ENCODE assay signal across 1 cellular context in the genomic region with DNA sequence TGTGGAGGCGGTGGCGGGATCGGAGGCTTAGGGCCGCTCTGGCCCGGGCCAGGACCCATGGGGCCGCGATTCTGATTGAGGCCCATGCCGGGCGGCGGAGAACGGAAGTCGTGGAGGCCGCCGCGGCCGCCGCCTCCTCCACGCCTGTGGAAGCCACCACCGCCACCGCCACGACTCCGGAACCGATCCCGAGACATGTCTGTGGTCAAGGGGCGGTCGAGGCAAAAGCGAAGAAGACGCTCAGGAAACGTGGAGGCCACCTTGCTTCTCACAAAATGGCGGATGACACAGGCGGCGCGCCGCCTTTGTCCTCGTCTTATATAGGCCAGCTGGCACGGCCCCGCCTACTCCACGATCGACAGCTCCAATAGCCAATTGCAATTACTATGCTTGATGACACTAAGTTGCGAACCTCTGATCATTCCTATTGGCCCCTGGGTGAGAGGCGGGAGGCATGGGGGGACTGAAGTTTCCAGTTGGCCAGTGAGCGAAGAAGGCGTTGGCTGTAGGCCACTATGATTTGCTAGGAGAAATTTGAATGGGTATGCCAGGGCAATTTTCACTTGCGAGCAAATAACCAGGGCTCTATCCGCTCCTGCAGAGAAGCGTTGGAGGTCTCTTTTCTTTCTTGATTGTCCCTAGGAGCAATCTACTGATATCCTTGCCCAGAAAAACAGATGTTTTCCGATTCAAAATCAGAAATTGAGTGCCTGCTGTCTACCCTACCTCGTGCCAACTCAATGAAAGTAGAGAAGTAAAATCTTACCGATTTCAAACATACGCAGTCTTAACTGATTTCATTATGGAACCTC.
TF ChIP-seq lines count a peak whose summit lies in the region.

A gene with protein sequence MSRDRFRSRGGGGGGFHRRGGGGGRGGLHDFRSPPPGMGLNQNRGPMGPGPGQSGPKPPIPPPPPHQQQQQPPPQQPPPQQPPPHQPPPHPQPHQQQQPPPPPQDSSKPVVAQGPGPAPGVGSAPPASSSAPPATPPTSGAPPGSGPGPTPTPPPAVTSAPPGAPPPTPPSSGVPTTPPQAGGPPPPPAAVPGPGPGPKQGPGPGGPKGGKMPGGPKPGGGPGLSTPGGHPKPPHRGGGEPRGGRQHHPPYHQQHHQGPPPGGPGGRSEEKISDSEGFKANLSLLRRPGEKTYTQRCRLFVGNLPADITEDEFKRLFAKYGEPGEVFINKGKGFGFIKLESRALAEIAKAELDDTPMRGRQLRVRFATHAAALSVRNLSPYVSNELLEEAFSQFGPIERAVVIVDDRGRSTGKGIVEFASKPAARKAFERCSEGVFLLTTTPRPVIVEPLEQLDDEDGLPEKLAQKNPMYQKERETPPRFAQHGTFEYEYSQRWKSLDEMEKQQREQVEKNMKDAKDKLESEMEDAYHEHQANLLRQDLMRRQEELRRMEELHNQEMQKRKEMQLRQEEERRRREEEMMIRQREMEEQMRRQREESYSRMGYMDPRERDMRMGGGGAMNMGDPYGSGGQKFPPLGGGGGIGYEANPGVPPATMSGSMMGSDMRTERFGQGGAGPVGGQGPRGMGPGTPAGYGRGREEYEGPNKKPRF (minus strand): TSS at position 293 of the 812 bp plus-strand sequence. CDS start 96 bp downstream, at position 197.

TF ChIP-seq in K562, 482 proteins besides CTCF, POLR2A, EP300 and RAD21 (continued from another document and continues in another):
- TF ChIP-seq, protein P1, sequence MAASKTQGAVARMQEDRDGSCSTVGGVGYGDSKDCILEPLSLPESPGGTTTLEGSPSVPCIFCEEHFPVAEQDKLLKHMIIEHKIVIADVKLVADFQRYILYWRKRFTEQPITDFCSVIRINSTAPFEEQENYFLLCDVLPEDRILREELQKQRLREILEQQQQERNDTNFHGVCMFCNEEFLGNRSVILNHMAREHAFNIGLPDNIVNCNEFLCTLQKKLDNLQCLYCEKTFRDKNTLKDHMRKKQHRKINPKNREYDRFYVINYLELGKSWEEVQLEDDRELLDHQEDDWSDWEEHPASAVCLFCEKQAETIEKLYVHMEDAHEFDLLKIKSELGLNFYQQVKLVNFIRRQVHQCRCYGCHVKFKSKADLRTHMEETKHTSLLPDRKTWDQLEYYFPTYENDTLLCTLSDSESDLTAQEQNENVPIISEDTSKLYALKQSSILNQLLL (CRISPR knock-in tag; IDR thresholded peaks at IDR 0.05; ENCODE audit: borderline replicate concordance): no peak
- TF ChIP-seq, protein P2, sequence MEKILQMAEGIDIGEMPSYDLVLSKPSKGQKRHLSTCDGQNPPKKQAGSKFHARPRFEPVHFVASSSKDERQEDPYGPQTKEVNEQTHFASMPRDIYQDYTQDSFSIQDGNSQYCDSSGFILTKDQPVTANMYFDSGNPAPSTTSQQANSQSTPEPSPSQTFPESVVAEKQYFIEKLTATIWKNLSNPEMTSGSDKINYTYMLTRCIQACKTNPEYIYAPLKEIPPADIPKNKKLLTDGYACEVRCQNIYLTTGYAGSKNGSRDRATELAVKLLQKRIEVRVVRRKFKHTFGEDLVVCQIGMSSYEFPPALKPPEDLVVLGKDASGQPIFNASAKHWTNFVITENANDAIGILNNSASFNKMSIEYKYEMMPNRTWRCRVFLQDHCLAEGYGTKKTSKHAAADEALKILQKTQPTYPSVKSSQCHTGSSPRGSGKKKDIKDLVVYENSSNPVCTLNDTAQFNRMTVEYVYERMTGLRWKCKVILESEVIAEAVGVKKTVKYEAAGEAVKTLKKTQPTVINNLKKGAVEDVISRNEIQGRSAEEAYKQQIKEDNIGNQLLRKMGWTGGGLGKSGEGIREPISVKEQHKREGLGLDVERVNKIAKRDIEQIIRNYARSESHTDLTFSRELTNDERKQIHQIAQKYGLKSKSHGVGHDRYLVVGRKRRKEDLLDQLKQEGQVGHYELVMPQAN (IDR thresholded peaks at IDR 0.05; ENCODE audit: borderline replicate concordance): peak; percentile 90
- no peak for TF ChIP-seq IFI16 (CRISPR knock-in tag; IDR thresholded peaks at IDR 0.05)
- no peak for TF ChIP-seq FOXJ3 (CRISPR knock-in tag; IDR thresholded peaks at IDR 0.05)
- no peak for TF ChIP-seq ZNF217 (CRISPR knock-in tag; IDR thresholded peaks at IDR 0.05)
- TF ChIP-seq, protein P3, sequence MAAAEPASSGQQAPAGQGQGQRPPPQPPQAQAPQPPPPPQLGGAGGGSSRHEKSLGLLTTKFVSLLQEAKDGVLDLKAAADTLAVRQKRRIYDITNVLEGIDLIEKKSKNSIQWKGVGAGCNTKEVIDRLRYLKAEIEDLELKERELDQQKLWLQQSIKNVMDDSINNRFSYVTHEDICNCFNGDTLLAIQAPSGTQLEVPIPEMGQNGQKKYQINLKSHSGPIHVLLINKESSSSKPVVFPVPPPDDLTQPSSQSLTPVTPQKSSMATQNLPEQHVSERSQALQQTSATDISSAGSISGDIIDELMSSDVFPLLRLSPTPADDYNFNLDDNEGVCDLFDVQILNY (CRISPR knock-in tag; IDR thresholded peaks at IDR 0.05): peak; percentile 87; the same call in 1 of the 2 replicates
- no peak for TF ChIP-seq ZNF75A (CRISPR knock-in tag; IDR thresholded peaks at IDR 0.05)
- peak; percentile 87 for TF ChIP-seq SP2 (IDR thresholded peaks at IDR 0.05; ENCODE audit: extremely low read depth, low read depth, low read length, poor library complexity, severe bottlenecking)
- TF ChIP-seq LCOR (CRISPR knock-in tag; IDR thresholded peaks at IDR 0.05): peak; percentile 90
- TF ChIP-seq, protein P4, sequence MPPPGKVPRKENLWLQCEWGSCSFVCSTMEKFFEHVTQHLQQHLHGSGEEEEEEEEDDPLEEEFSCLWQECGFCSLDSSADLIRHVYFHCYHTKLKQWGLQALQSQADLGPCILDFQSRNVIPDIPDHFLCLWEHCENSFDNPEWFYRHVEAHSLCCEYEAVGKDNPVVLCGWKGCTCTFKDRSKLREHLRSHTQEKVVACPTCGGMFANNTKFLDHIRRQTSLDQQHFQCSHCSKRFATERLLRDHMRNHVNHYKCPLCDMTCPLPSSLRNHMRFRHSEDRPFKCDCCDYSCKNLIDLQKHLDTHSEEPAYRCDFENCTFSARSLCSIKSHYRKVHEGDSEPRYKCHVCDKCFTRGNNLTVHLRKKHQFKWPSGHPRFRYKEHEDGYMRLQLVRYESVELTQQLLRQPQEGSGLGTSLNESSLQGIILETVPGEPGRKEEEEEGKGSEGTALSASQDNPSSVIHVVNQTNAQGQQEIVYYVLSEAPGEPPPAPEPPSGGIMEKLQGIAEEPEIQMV (tag; conservative IDR thresholded peaks at IDR 0.05; ENCODE audit: low read depth): no peak
- peak; percentile 98 for TF ChIP-seq SMAD1 (IDR thresholded peaks at IDR 0.05; ENCODE audit: low read depth, low read length, partially characterized antibody)
- TF ChIP-seq PHB2 (IDR thresholded peaks at IDR 0.05; ENCODE audit: low read depth): no peak
- no peak for TF ChIP-seq DNMT1 (IDR thresholded peaks at IDR 0.05)
- 0 out of 2 replicates have a peak, but pooled peaks have one; percentile 47 for TF ChIP-seq KLF13 (tag; IDR thresholded peaks at IDR 0.05; ENCODE audit: borderline replicate concordance, low read depth)
- TF ChIP-seq, protein P5, sequence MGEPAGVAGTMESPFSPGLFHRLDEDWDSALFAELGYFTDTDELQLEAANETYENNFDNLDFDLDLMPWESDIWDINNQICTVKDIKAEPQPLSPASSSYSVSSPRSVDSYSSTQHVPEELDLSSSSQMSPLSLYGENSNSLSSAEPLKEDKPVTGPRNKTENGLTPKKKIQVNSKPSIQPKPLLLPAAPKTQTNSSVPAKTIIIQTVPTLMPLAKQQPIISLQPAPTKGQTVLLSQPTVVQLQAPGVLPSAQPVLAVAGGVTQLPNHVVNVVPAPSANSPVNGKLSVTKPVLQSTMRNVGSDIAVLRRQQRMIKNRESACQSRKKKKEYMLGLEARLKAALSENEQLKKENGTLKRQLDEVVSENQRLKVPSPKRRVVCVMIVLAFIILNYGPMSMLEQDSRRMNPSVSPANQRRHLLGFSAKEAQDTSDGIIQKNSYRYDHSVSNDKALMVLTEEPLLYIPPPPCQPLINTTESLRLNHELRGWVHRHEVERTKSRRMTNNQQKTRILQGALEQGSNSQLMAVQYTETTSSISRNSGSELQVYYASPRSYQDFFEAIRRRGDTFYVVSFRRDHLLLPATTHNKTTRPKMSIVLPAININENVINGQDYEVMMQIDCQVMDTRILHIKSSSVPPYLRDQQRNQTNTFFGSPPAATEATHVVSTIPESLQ (CRISPR knock-in tag; IDR thresholded peaks at IDR 0.05): peak; percentile 29; the same call in 1 of the 2 replicates
- TF ChIP-seq RNF2 (IDR thresholded peaks at IDR 0.05): peak; percentile 70; the same call in 1 of the 2 replicates
- TF ChIP-seq SMARCA5 (IDR thresholded peaks at IDR 0.05): no peak
- peak; percentile 31 to 85; a peak in 2 of 4 replicates for TF ChIP-seq MAZ (CRISPR knock-in tag; conservative IDR thresholded peaks at IDR 0.05 in 1 of 2, IDR thresholded peaks at IDR 0.05 in 1 of 2)
- no peak for TF ChIP-seq U2AF2 (optimal IDR thresholded peaks at IDR 0.05; ENCODE audit: low read depth, low read length)
- TF ChIP-seq FOXK1 (CRISPR knock-in tag; IDR thresholded peaks at IDR 0.05; ENCODE audit: borderline replicate concordance): peak; percentile 95
- TF ChIP-seq GATAD2A (IDR thresholded peaks at IDR 0.05): 0 out of 2 replicates have a peak, but pooled peaks have one; percentile 10
- TF ChIP-seq, protein P6, sequence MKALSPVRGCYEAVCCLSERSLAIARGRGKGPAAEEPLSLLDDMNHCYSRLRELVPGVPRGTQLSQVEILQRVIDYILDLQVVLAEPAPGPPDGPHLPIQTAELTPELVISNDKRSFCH (CRISPR knock-in tag; IDR thresholded peaks at IDR 0.05): no peak
- TF ChIP-seq, protein P6 (tag; IDR thresholded peaks at IDR 0.05): 0 out of 2 replicates have a peak, but pooled peaks have one; percentile 48
- TF ChIP-seq CC2D1A (IDR thresholded peaks at IDR 0.05): peak; percentile 97
- TF ChIP-seq PCBP1 (IDR thresholded peaks at IDR 0.05; ENCODE audit: low read depth, low read length, poor library complexity, severe bottlenecking): peak; percentile 83
- no peak for TF ChIP-seq PTRF (tag; IDR thresholded peaks at IDR 0.05)
- TF ChIP-seq MXI1 (IDR thresholded peaks at IDR 0.05; ENCODE audit: low read depth, low read length): peak; percentile 66
- 0 out of 2 replicates have a peak, but pooled peaks have one; percentile 70 for TF ChIP-seq ZNF644 (tag; IDR thresholded peaks at IDR 0.05; ENCODE audit: low read depth)
- TF ChIP-seq, protein P7, sequence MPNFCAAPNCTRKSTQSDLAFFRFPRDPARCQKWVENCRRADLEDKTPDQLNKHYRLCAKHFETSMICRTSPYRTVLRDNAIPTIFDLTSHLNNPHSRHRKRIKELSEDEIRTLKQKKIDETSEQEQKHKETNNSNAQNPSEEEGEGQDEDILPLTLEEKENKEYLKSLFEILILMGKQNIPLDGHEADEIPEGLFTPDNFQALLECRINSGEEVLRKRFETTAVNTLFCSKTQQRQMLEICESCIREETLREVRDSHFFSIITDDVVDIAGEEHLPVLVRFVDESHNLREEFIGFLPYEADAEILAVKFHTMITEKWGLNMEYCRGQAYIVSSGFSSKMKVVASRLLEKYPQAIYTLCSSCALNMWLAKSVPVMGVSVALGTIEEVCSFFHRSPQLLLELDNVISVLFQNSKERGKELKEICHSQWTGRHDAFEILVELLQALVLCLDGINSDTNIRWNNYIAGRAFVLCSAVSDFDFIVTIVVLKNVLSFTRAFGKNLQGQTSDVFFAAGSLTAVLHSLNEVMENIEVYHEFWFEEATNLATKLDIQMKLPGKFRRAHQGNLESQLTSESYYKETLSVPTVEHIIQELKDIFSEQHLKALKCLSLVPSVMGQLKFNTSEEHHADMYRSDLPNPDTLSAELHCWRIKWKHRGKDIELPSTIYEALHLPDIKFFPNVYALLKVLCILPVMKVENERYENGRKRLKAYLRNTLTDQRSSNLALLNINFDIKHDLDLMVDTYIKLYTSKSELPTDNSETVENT (CRISPR knock-in tag; IDR thresholded peaks at IDR 0.05): peak; percentile 76; the same call in 1 of the 2 replicates
- no peak for TF ChIP-seq FIP1L1 (IDR thresholded peaks at IDR 0.05; ENCODE audit: low read depth, low read length, poor library complexity, severe bottlenecking)
- TF ChIP-seq, protein P8, sequence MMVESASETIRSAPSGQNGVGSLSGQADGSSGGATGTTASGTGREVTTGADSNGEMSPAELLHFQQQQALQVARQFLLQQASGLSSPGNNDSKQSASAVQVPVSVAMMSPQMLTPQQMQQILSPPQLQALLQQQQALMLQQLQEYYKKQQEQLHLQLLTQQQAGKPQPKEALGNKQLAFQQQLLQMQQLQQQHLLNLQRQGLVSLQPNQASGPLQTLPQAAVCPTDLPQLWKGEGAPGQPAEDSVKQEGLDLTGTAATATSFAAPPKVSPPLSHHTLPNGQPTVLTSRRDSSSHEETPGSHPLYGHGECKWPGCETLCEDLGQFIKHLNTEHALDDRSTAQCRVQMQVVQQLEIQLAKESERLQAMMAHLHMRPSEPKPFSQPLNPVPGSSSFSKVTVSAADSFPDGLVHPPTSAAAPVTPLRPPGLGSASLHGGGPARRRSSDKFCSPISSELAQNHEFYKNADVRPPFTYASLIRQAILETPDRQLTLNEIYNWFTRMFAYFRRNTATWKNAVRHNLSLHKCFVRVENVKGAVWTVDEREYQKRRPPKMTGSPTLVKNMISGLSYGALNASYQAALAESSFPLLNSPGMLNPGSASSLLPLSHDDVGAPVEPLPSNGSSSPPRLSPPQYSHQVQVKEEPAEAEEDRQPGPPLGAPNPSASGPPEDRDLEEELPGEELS (CRISPR knock-in tag; IDR thresholded peaks at IDR 0.05; ENCODE audit: borderline replicate concordance): peak; percentile 84
- no peak for TF ChIP-seq KLF6 (CRISPR knock-in tag; IDR thresholded peaks at IDR 0.05; ENCODE audit: borderline replicate concordance)
- 0 out of 2 replicates have a peak, but pooled peaks have one; percentile 53 for TF ChIP-seq HDAC6 (IDR thresholded peaks at IDR 0.05; ENCODE audit: low read depth, low read length)
- TF ChIP-seq HDAC1 (IDR thresholded peaks at IDR 0.05): peak in 1 of 2 experiments; percentile 90; a peak in 2 of 4 replicates
- TF ChIP-seq SIN3A (IDR thresholded peaks at IDR 0.05; ENCODE audit: borderline replicate concordance in 2 of 2, control insufficient read depth in 1 of 2, low read depth in 2 of 2, low read length in 2 of 2): 0 out of 4 replicates have a peak, but pooled peaks of 1 of the 2 experiments have one; percentile 66
- TF ChIP-seq, protein P9, sequence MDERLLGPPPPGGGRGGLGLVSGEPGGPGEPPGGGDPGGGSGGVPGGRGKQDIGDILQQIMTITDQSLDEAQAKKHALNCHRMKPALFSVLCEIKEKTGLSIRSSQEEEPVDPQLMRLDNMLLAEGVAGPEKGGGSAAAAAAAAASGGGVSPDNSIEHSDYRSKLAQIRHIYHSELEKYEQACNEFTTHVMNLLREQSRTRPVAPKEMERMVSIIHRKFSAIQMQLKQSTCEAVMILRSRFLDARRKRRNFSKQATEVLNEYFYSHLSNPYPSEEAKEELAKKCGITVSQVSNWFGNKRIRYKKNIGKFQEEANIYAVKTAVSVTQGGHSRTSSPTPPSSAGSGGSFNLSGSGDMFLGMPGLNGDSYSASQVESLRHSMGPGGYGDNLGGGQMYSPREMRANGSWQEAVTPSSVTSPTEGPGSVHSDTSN (CRISPR knock-in tag; IDR thresholded peaks at IDR 0.05; ENCODE audit: low read depth): peak; percentile 91
- TF ChIP-seq, protein P9 (tag; conservative IDR thresholded peaks at IDR 0.05; ENCODE audit: low read depth): peak; percentile 99
- no peak for TF ChIP-seq ZC3H8 (IDR thresholded peaks at IDR 0.05)
- no peak for TF ChIP-seq TCF3 (CRISPR knock-in tag; IDR thresholded peaks at IDR 0.05)
